In the genomic region with DNA sequence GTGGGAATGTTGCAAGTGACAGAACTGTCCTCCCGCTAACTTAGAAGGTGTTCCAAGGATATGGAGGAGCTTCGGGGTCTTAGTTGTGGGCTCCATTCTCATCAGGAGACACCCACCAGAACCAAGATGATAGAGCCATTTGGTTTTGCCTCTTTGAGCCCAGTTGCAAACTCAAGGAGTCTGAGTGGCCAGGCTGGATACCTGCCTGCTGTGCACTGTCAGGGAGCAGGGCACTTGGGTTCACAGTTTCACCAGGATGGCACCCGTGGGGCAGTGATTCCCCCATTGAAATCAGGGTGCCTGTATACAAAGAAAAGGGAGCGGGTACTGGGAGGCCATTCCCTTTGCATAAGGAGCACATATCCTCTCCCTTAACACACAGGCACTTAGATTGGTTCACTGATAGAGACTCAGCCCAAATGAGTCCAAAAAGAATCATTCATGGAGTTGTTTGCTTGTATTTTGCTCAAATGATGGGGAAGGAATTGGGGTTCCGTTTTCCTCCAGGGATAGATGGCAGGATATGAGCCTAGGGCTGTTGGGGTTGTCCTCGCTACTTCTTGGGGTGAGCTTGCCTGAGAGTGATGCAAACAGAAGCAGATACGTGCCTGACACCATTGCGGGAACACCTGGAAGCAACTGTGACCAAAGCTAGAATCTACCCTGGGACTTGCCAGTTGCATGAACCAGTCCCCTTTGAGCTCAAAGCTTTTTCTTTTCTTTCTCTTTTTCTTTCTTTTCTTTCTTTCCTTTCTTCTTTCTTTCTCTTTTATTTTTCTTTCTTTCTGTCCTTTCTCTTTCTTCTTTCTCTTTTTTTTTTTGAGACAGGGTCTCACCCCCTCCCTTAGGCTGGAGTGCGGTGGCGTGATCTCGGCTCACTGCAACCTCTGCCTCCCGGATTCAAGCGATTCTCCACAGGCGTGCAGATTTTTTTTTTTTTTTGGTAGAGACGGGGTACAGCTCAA, we compare ENCODE assay signal across 10 cellular contexts. TPM values are rescaled to one million over a fixed set of nuclear protein-coding genes. Genes with fewer than 3 reads are reported as not detected.
DNase-seq lines count a peak whose midpoint lies in the region; ATAC-seq, FAIRE-seq and TF ChIP-seq lines count a peak whose summit lies in the region.
"Had no signal": no experiment of that assay in that cellular context is flagged by ENCODE, and none has a peak within 500 bp of the region (broad histone marks: within the 10 kb centered on the region; RNA-seq: fewer than 3 reads in every experiment).

No MANE protein-coding gene starts in this region.

- TF ChIP-seq CTCF in C4-2B (conservative IDR thresholded peaks at IDR 0.05) (no peak), WTC11 (IDR thresholded peaks at IDR 0.05) (no peak), keratinocyte (optimal IDR thresholded peaks at IDR 0.05 in 1 of 3, IDR thresholded peaks at IDR 0.05 in 1 of 3, conservative IDR thresholded peaks at IDR 0.05 in 1 of 3; ENCODE audit: extremely low read depth in 1 of 3, insufficient read depth in 2 of 3, low read length in 3 of 3) (no peak), adrenal gland (IDR thresholded peaks at IDR 0.05) (no peak)

- H3K4me3 ChIP-seq in keratinocyte (ENCODE audit: control insufficient read depth in 2 of 3, extremely low read depth in 1 of 3, insufficient read depth in 2 of 3, low read depth in 1 of 3, low read length in 3 of 3) (no peak overlapping the region), adrenal gland (no peak overlapping the region)

- H3K9me1 ChIP-seq in keratinocyte (ENCODE audit: control insufficient read depth, extremely low read depth, insufficient read depth, low read length): no peaks in the 10 kb centered on the region

- TF ChIP-seq POLR2A in adrenal gland (IDR thresholded peaks at IDR 0.05): no peak

- CTCF ChIA-PET in WTC11 (lab: Charles Lee): interaction anchor here (0.6 to 15.8 kb wide), 17 partner anchors 8 to 134 kb away, joined by 3 to 171 read pairs (median 4); a partner anchor contains a TSS

- no peaks in the 10 kb centered on the region for H3K79me2 ChIP-seq in keratinocyte (ENCODE audit: control insufficient read depth, insufficient read depth, low read length)

- POLR2A ChIA-PET in WTC11 (lab: Charles Lee): interaction anchor here (0.6 to 5.8 kb wide), 10 partner anchors 8 to 736 kb away, joined by 3 to 38 read pairs (median 4); a partner anchor contains a TSS

- no peaks in the 10 kb centered on the region for H3K27me3 ChIP-seq in keratinocyte (ENCODE audit: control insufficient read depth, extremely low read depth, insufficient read depth, low read length)
- no peaks in the 10 kb centered on the region for H3K27me3 ChIP-seq in adrenal gland

- no peak overlapping the region for H3K9ac ChIP-seq in keratinocyte (ENCODE audit: control insufficient read depth, extremely low read depth, insufficient read depth, low read length)

- H3K4me1 ChIP-seq in keratinocyte (ENCODE audit: control insufficient read depth, extremely low read depth, insufficient read depth, low read length) (peaks cover 54% of the 10 kb centered on the region), adrenal gland (replicated peaks in 1 of 2) (peaks cover 18 to 20% of the 10 kb centered on the region in 2 donors)

- H3K9me3 ChIP-seq in keratinocyte (ENCODE audit: control insufficient read depth, low read depth, low read length) (no peaks in the 10 kb centered on the region), adrenal gland (replicated peaks in 1 of 3) (no peaks in the 10 kb centered on the region)
- H3K9me3 ChIP-seq: heart right ventricle had no signal

- intact Hi-C loops in adrenal gland (cut with DNase I): no loop called here

- H3K27me3 Mint-ChIP-seq in WTC11 (ENCODE audit: low read depth): peaks cover 34% of the 10 kb centered on the region

- ATAC-seq in WTC11 (no peak), HG02870 (IDR thresholded peaks at IDR 0.05; ENCODE audit: unreplicated experiment) (no peak)

- H3K4me1 Mint-ChIP-seq in WTC11: peaks cover 43% of the 10 kb centered on the region

- peak overlapping the region; percentile 66 for H3K4me3 Mint-ChIP-seq in WTC11

- H3K36me3 ChIP-seq in keratinocyte (ENCODE audit: control insufficient read depth in 2 of 2, extremely low read depth in 1 of 2, insufficient read depth in 2 of 2, low read length in 2 of 2) (peaks cover 2 to 3% of the 10 kb centered on the region in 2 experiments), adrenal gland (replicated peaks in 1 of 2) (peaks cover 0 to 12% of the 10 kb centered on the region in 2 donors)

- no peaks in the 10 kb centered on the region for H4K20me1 ChIP-seq in keratinocyte (ENCODE audit: control insufficient read depth, extremely low read depth, insufficient read depth, low read length)

- 56 to 63% (median 59%) methylated on average over 13 to 15 of the region's 15 CpGs for WGBS in adrenal gland, 4 donors

- H2AFZ ChIP-seq in keratinocyte (ENCODE audit: control insufficient read depth, low read length): no peak overlapping the region

- FAIRE-seq in GM19239 (lab: Jason Lieb, UNC) (peak; percentile 78), keratinocyte (lab: Jason Lieb, UNC) (peak; percentile 78)

- H3K27ac ChIP-seq in C4-2B (peak overlapping the region; percentile 94), keratinocyte (ENCODE audit: control insufficient read depth, insufficient read depth, low read length) (no peak overlapping the region), adrenal gland (no peak overlapping the region)

- H3K27ac Mint-ChIP-seq in WTC11: no peak overlapping the region

- dilution Hi-C loops in keratinocyte (cut with MboI; ENCODE audit: extremely low pct_ligation_motif_present, low sequenced_read_pairs): no loop called here

- no peak for DNase-seq in GM19239 (ENCODE audit: insufficient read length, low spot score)
- no peak for DNase-seq in WTC11 (ENCODE audit: low spot score)
- no peak for DNase-seq in keratinocyte (ENCODE audit: low read depth, low spot score)
- no peak for DNase-seq in adrenal gland
- DNase-seq in NCI-H748 treated with DMSO at 0.1 percent for 48 hours (lab: John Stamatoyannopoulos, UW): no peak
- no peak for DNase-seq in NAMALWA (ENCODE audit: low spot score)
- DNase-seq: stimulated activated CD4-positive, alpha-beta T cell treated with anti-CD3 and anti-CD28 coated beads, Interleukin-12 subunit alpha, Interleukin-12 subunit beta, amount 100 ng/mL, for 4 hours had no signal

- no peaks in the 10 kb centered on the region for H3K36me3 Mint-ChIP-seq in WTC11

- H3K9me3 Mint-ChIP-seq in WTC11: no peaks in the 10 kb centered on the region

- H3K4me2 ChIP-seq in keratinocyte (ENCODE audit: control insufficient read depth, extremely low read depth, insufficient read depth, low read depth, low read length): peak overlapping the region; percentile 72

RNA-seq across cellular contexts. Expression of a gene that starts 1.3 kb away (rescaled TPM):
- 13.1 to 14.7 TPM (median 14.6 TPM) in 3 replicates for total RNA-seq in WTC11 (2021)
- 1.1 to 4.7 TPM (median 4.3 TPM) in 3 replicates for polyA plus RNA-seq in keratinocyte
- polyA plus RNA-seq in keratinocyte (2011; ENCODE audit: low read depth): 0.69 TPM
- 2.2 and 14.0 TPM in 2 replicates for polyA plus RNA-seq in keratinocyte (2011; cell fraction: cytosol; rRNA removed)
- 2.8 and 7.2 TPM in 2 replicates for polyA plus RNA-seq in keratinocyte (2011; cell fraction: nucleus; rRNA removed)
- polyA plus RNA-seq in keratinocyte (2012; ENCODE audit: low replicate concordance): 2.0 and 7.7 TPM in 2 replicates
- 0.32 to 2.3 TPM (median 0.40 TPM) in 3 replicates for polyA minus RNA-seq in keratinocyte
- polyA minus RNA-seq in keratinocyte (2011; cell fraction: cytosol; rRNA and poly(A)+ RNA removed): 14.4 TPM
- 2.2 and 3.4 TPM in 2 replicates for polyA minus RNA-seq in keratinocyte (2011; cell fraction: nucleus; rRNA and poly(A)+ RNA removed)
- total RNA-seq in adrenal gland: 10 to 100 TPM in 1 of 8 donors, 1 to 10 TPM in 7; 3.8 to 13.5 (median 6.9) TPM
- 1 to 10 TPM in 2 of 3 donors, not detected in 1; 5.4 to 9.8 TPM for polyA plus RNA-seq in adrenal gland

RNA-seq across cellular contexts. Expression of a gene that starts 18.9 kb away (rescaled TPM):
- 60.7 to 69.2 TPM (median 61.7 TPM) in 3 replicates for total RNA-seq in WTC11 (2021)
- polyA plus RNA-seq in keratinocyte: 23.4 to 38.5 TPM (median 29.9 TPM) in 3 replicates
- polyA plus RNA-seq in keratinocyte (2011; ENCODE audit: low read depth): 8.5 TPM
- 17.7 and 37.1 TPM in 2 replicates for polyA plus RNA-seq in keratinocyte (2011; cell fraction: cytosol; rRNA removed)
- polyA plus RNA-seq in keratinocyte (2011; cell fraction: nucleus; rRNA removed): 20.6 and 22.3 TPM in 2 replicates
- 12.6 and 45.5 TPM in 2 replicates for polyA plus RNA-seq in keratinocyte (2012; ENCODE audit: low replicate concordance)
- 20.8 to 36.8 TPM (median 32.9 TPM) in 3 replicates for polyA minus RNA-seq in keratinocyte
- polyA minus RNA-seq in keratinocyte (2011; cell fraction: cytosol; rRNA and poly(A)+ RNA removed): 50.6 TPM
- 13.2 and 19.5 TPM in 2 replicates for polyA minus RNA-seq in keratinocyte (2011; cell fraction: nucleus; rRNA and poly(A)+ RNA removed)
- 10 to 100 TPM; 16.2 to 31.9 (median 24.6) TPM for total RNA-seq in adrenal gland
- polyA plus RNA-seq in adrenal gland: 10 to 100 TPM in 2 of 3 donors, 1 to 10 TPM in 1; 3.5 to 15.3 (median 11.2) TPM

RNA-seq across cellular contexts. Expression of a gene that starts 28.1 kb away (rescaled TPM):
- total RNA-seq in WTC11 (2021) (267 to 288 TPM (median 269 TPM) in 3 replicates), adrenal gland (10 to 100 TPM; 11.5 to 17.5 (median 12.6) TPM)
- polyA plus RNA-seq in keratinocyte (57.2 to 73.4 TPM (median 59.4 TPM) in 3 replicates), adrenal gland (10 to 100 TPM in 2 of 3 donors, 1 to 10 TPM in 1; 5.1 to 47.1 (median 19.1) TPM)
- polyA plus RNA-seq in keratinocyte (2011; ENCODE audit: low read depth): 72.5 TPM
- polyA plus RNA-seq in keratinocyte (2011; cell fraction: cytosol; rRNA removed): 22.6 and 62.3 TPM in 2 replicates
- polyA plus RNA-seq in keratinocyte (2011; cell fraction: nucleus; rRNA removed): 107 and 138 TPM in 2 replicates
- polyA plus RNA-seq in keratinocyte (2012; ENCODE audit: low replicate concordance): 24.6 and 97.5 TPM in 2 replicates
- polyA minus RNA-seq in keratinocyte: 54.7 to 116 TPM (median 75.6 TPM) in 3 replicates
- 127 TPM for polyA minus RNA-seq in keratinocyte (2011; cell fraction: cytosol; rRNA and poly(A)+ RNA removed)
- 50.9 and 67.5 TPM in 2 replicates for polyA minus RNA-seq in keratinocyte (2011; cell fraction: nucleus; rRNA and poly(A)+ RNA removed)

RNA-seq across cellular contexts. Expression of a gene that starts 36.0 kb away (rescaled TPM):
- 10.0 to 12.8 TPM (median 12.1 TPM) in 3 replicates for total RNA-seq in WTC11 (2021)
- polyA plus RNA-seq in keratinocyte: 6.0 to 11.2 TPM (median 7.7 TPM) in 3 replicates
- polyA plus RNA-seq in keratinocyte (2011; ENCODE audit: low read depth): 2.1 TPM
- polyA plus RNA-seq in keratinocyte (2011; cell fraction: cytosol; rRNA removed): 6.1 and 18.8 TPM in 2 replicates
- polyA plus RNA-seq in keratinocyte (2011; cell fraction: nucleus; rRNA removed): 5.3 and 8.8 TPM in 2 replicates
- 13.5 and 15.7 TPM in 2 replicates for polyA plus RNA-seq in keratinocyte (2012; ENCODE audit: low replicate concordance)
- 2.7 to 6.3 TPM (median 2.9 TPM) in 3 replicates for polyA minus RNA-seq in keratinocyte
- 20.7 TPM for polyA minus RNA-seq in keratinocyte (2011; cell fraction: cytosol; rRNA and poly(A)+ RNA removed)
- polyA minus RNA-seq in keratinocyte (2011; cell fraction: nucleus; rRNA and poly(A)+ RNA removed): 3.8 and 4.1 TPM in 2 replicates
- under 1 TPM in 6 of 8 donors, not detected in 2; 0.11 to 0.69 (median 0.28) TPM for total RNA-seq in adrenal gland
- under 1 TPM in 2 of 3 donors, not detected in 1; 0.47 to 0.80 TPM for polyA plus RNA-seq in adrenal gland

RNA-seq across cellular contexts. Expression of a gene that starts 44.9 kb away (rescaled TPM):
- total RNA-seq in WTC11 (2021): 0.48 TPM in 1 of 3 replicates, not detected in the others
- not detected in 3 replicates for polyA plus RNA-seq in keratinocyte
- polyA plus RNA-seq in keratinocyte (2011; ENCODE audit: low read depth): not detected
- polyA plus RNA-seq in keratinocyte (2011; cell fraction: cytosol; rRNA removed): not detected in 2 replicates
- polyA plus RNA-seq in keratinocyte (2011; cell fraction: nucleus; rRNA removed): not detected in 2 replicates
- polyA plus RNA-seq in keratinocyte (2012; ENCODE audit: low replicate concordance): not detected in 2 replicates
- not detected in 3 replicates for polyA minus RNA-seq in keratinocyte
- polyA minus RNA-seq in keratinocyte (2011; cell fraction: cytosol; rRNA and poly(A)+ RNA removed): not detected
- polyA minus RNA-seq in keratinocyte (2011; cell fraction: nucleus; rRNA and poly(A)+ RNA removed): not detected in 2 replicates
- total RNA-seq in adrenal gland: not detected
- polyA plus RNA-seq in adrenal gland: not detected
- total RNA-seq: heart right ventricle had no signal
- polyA plus RNA-seq: heart right ventricle had no signal

Comparison
In these comparisons a context has a peak if more than half of its experiments do, and no peak if none do; other contexts are left out.
1. RNA of a gene that starts 28.1 kb away (total RNA-seq): 267 to 288 TPM in WTC11; 11.5 to 17.5 TPM in adrenal gland; every median in the first group is over 10 times any median in the second.